ENCODE assay signal across 11 cellular contexts in genomic region chr2:218401834-218402370, GRCh38. TPM values are rescaled to one million over a fixed set of nuclear protein-coding genes. Genes with fewer than 3 reads are reported as not detected.
DNase-seq lines count a peak whose midpoint lies in the region; ATAC-seq and TF ChIP-seq lines count a peak whose summit lies in the region.
"Had no signal": no experiment of that assay in that cellular context is flagged by ENCODE, and none has a peak within 500 bp of the region (broad histone marks: within the 10 kb centered on the region; RNA-seq: fewer than 3 reads in every experiment).

No MANE protein-coding gene starts in this region.

- H3K27ac ChIP-seq in AG04450 (ENCODE audit: low read depth, low read length) (no peak overlapping the region), coronary artery (peak overlapping the region; percentile 96)

- peak overlapping the region in 1 of 3 experiments; percentile 19 for H3K27ac Mint-ChIP-seq in nephron

- no peak for TF ChIP-seq POLR2A in NB4 (IDR thresholded peaks at IDR 0.05; ENCODE audit: extremely low read depth, insufficient read length)

- DNase-seq in AG04450 (ENCODE audit: low read depth, low spot score) (no peak), NB4 (ENCODE audit: low read depth) (peak; percentile 71), coronary artery (ENCODE audit: low spot score) (no peak), sciatic nerve (ENCODE audit: low spot score) (no peak), NCI-H128 (lab: John Stamatoyannopoulos, UW; ENCODE audit: unreplicated experiment) (no peak), posterior cingulate gyrus (no peak)
- DNase-seq: GOT3 had no signal

- POLR2A ChIA-PET in AG04450 (lab: Yijun Ruan, JAX): no interaction called here

- H3K9me3 Mint-ChIP-seq in nephron: no peaks in the 10 kb centered on the region

- peaks cover 12% of the 10 kb centered on the region for H3K36me3 Mint-ChIP-seq in nephron (ENCODE audit: low read depth)

- no peak for ATAC-seq in sciatic nerve
- no peak for ATAC-seq in HG03108 (IDR thresholded peaks at IDR 0.05; ENCODE audit: unreplicated experiment)

- no peaks in the 10 kb centered on the region for H3K27me3 ChIP-seq in AG04450 (ENCODE audit: control insufficient read depth, insufficient read depth, low read length)

- peaks cover 10% of the 10 kb centered on the region for H3K27me3 Mint-ChIP-seq in nephron (ENCODE audit: low read depth)

- H3K9me3 ChIP-seq in AG04450 (ENCODE audit: control insufficient read depth, insufficient read depth, low read length): no peaks in the 10 kb centered on the region; the same call in 1 of the 2 replicates

- intact Hi-C loops in sciatic nerve (cut with DNase I) (no loop called here), posterior cingulate gyrus (cut with DNase I) (no loop called here)

- H3K4me3 Mint-ChIP-seq in nephron: peak overlapping the region; percentile 80 to 95 (median 94)

- peak overlapping the region; percentile 79 for H3K4me3 ChIP-seq in AG04450 (ENCODE audit: low read depth, low read length)
- H3K4me3 ChIP-seq in NB4 (ENCODE audit: low read depth, low read length): peak overlapping the region; percentile 74
- peak overlapping the region; percentile 88 for H3K4me3 ChIP-seq in coronary artery

- CTCF ChIA-PET in AG04450 (lab: Charles Lee): interaction anchor here (1.0 to 1.7 kb wide), 2 partner anchors 64 to 129 kb away, joined by 4 to 6 read pairs; no protein-coding TSS in a partner anchor

- TF ChIP-seq CTCF in AG04450 (IDR thresholded peaks at IDR 0.05; ENCODE audit: low read depth, low read length) (no peak), NB4 (IDR thresholded peaks at IDR 0.05; ENCODE audit: low read depth, low read length) (no peak), coronary artery (IDR thresholded peaks at IDR 0.05) (no peak), nephron (IDR thresholded peaks at IDR 0.05; ENCODE audit: unreplicated experiment in 3 of 3) (no peak)

- H3K4me1 Mint-ChIP-seq in nephron: peaks cover 43% of the 10 kb centered on the region

RNA-seq across cellular contexts. Expression of gene CTDSP1, which starts 2.2 kb away (rescaled TPM):
- 51.3 and 66.6 TPM in 2 replicates for polyA plus RNA-seq in AG04450 (2011; rRNA removed)
- polyA minus RNA-seq in AG04450 (2011; rRNA and poly(A)+ RNA removed): 77.8 and 111 TPM in 2 replicates
- total RNA-seq in sciatic nerve: 148 TPM

RNA-seq across cellular contexts. Expression of gene VIL1, which starts 17.0 kb away (rescaled TPM):
- polyA plus RNA-seq in AG04450 (2011; rRNA removed): 0.06 TPM in 1 of 2 replicates, not detected in the other
- polyA minus RNA-seq in AG04450 (2011; rRNA and poly(A)+ RNA removed): not detected in 2 replicates
- total RNA-seq in sciatic nerve: not detected
- total RNA-seq: LHCN-M2 had no signal

RNA-seq across cellular contexts. Expression of gene SLC11A1, which starts 19.8 kb away (rescaled TPM):
- 0.04 TPM in 1 of 2 replicates, not detected in the other for polyA plus RNA-seq in AG04450 (2011; rRNA removed)
- 0.14 TPM in 1 of 2 replicates, not detected in the other for polyA minus RNA-seq in AG04450 (2011; rRNA and poly(A)+ RNA removed)
- total RNA-seq in sciatic nerve: 36.6 TPM
- total RNA-seq: SK-MEL-5 had no signal

RNA-seq across cellular contexts. Expression of gene CATIP, which starts 45.2 kb away (rescaled TPM):
- polyA plus RNA-seq in AG04450 (2011; rRNA removed): not detected in 2 replicates
- 0.43 and 0.46 TPM in 2 replicates for polyA minus RNA-seq in AG04450 (2011; rRNA and poly(A)+ RNA removed)
- total RNA-seq in sciatic nerve: not detected
- total RNA-seq: LHCN-M2, SK-MEL-5 had no signal
